1 cellular context compared by ENCODE assay signal in the genomic region with DNA sequence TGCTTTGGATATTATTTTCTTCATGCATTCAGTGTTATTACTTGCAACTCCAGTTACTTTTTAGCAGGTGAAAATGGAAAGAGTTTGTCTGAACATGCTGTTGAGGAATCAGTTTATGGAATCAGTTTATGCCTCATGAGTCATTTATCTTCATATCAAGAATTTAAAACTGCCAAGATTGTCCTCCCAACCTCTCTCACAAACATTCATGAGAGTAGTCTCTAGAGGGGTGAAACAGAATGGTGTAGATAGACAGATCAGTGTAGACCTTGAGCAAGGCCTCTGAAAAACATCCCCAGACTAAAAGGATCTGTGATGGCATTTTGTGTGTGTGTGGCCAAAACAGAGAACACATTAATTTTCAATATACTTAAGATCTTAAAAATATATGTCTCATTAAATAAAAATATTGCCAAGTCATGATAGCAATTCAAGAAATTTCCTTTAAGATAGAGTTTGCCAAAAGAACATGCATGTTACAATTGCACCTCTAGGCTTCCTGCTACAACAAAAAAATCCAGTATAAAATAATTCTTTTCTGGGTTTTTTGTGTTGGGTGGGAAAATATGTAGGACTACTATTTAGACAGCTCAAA.
TF ChIP-seq lines count a peak whose summit lies in the region.

No MANE protein-coding gene starts in this region.

TF ChIP-seq in endothelial cell of umbilical vein, 7 proteins besides CTCF, POLR2A, EP300 and RAD21:
- TF ChIP-seq POLR2AphosphoS5 (IDR thresholded peaks at IDR 0.05; ENCODE audit: insufficient read depth, low read depth, low read length) (no peak), FOS (IDR thresholded peaks at IDR 0.05; ENCODE audit: borderline replicate concordance, insufficient read depth, low read length) (no peak), MYC (IDR thresholded peaks at IDR 0.05; ENCODE audit: low read depth, low read length) (no peak), EZH2 (IDR thresholded peaks at IDR 0.05; ENCODE audit: borderline replicate concordance, low read depth, low read length, severe bottlenecking) (no peak), JUN (IDR thresholded peaks at IDR 0.05; ENCODE audit: borderline replicate concordance, insufficient read depth, insufficient read length, low read depth) (no peak), MAX (IDR thresholded peaks at IDR 0.05; ENCODE audit: insufficient read depth, insufficient read length) (no peak), GATA2 (IDR thresholded peaks at IDR 0.05; ENCODE audit: insufficient read depth, insufficient read length, low read depth, low read length) (no peak)
